1 cellular context compared by ENCODE assay signal in the genomic region with DNA sequence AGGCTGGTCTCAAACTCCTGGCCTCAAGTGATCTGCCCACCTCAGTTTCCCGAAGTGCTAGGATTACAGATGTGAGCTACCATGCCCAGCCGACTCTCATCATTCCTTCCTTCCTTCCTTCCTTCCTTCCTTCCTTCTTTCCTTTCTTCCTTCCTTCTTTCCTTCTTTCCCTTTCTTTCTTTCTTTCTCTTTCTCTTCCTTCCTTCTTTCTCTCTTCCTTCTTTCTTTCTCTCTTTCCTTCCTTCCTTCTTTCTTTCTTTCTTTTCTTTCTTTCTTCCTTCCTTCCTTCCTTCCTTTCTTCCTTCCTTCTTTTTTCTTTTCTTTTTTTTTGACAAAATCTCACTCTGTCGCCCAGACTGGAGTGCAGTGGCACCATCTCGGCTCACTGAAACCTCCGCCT. TPM values are rescaled to one million over a fixed set of nuclear protein-coding genes. Genes with fewer than 3 reads are reported as not detected.
"Had no signal": no experiment of that assay in that cellular context is flagged by ENCODE, and none has a peak within 500 bp of the region (broad histone marks: within the 10 kb centered on the region; RNA-seq: fewer than 3 reads in every experiment).

No MANE protein-coding gene starts in this region.

RNA-seq across cellular contexts. Expression of a gene that starts 53.4 kb away (rescaled TPM):
- total RNA-seq: G401 had no signal
